ENCODE assay signal across 9 cellular contexts in genomic region chr20:41316009-41316408, GRCh38. TPM values are rescaled to one million over a fixed set of nuclear protein-coding genes. Genes with fewer than 3 reads are reported as not detected.
DNase-seq lines count a peak whose midpoint lies in the region; ATAC-seq and TF ChIP-seq lines count a peak whose summit lies in the region.
"Had no signal": no experiment of that assay in that cellular context is flagged by ENCODE, and none has a peak within 500 bp of the region (broad histone marks: within the 10 kb centered on the region; RNA-seq: fewer than 3 reads in every experiment).

No MANE protein-coding gene starts in this region.

- H3K36me3 ChIP-seq in GM23248 (ENCODE audit: low read depth): no peaks in the 10 kb centered on the region; the same call in 1 of the 2 replicates
- H3K36me3 ChIP-seq: WERI-Rb-1 had no signal

- H3K4me2 ChIP-seq in GM23248 (ENCODE audit: unreplicated experiment): peak overlapping the region; percentile 96

- TF ChIP-seq CTCF in VCaP (conservative IDR thresholded peaks at IDR 0.05): no peak

- DNase-seq in GM23248 (peak; percentile 40), fibroblast of peridontal ligament (ENCODE audit: extremely low read depth) (peak; percentile 45), skeletal muscle cell (ENCODE audit: low read depth) (no peak), left colon (no peak)
- DNase-seq in activated effector memory CD4-positive, alpha-beta T cell treated with anti-CD3 and anti-CD28 coated beads, Interleukin-2, amount 50 U/mL, for 16 hours: no peak
- no peak for DNase-seq in activated CD4-positive, alpha-beta T cell treated with anti-CD3 and anti-CD28 coated beads, Interleukin-2, amount 50 U/mL, for 4 hours
- DNase-seq: WERI-Rb-1 had no signal

- H2AFZ ChIP-seq in GM23248: peak overlapping the region; percentile 68

- peak overlapping the region; percentile 91 for H3K9ac ChIP-seq in GM23248

- H3K4me3 ChIP-seq in GM23248 (peak overlapping the region; percentile 84), skeletal muscle cell (ENCODE audit: low read depth, low read length) (peak overlapping the region; percentile 72)

- H3K79me2 ChIP-seq in GM23248 (ENCODE audit: insufficient read depth): peaks cover 58% of the 10 kb centered on the region

- H3F3A ChIP-seq in GM23248 (ENCODE audit: insufficient read depth): peaks cover 38% of the 10 kb centered on the region

- H3K27me3 ChIP-seq in GM23248 (replicated peaks; ENCODE audit: insufficient read depth): no peaks in the 10 kb centered on the region

- H3K4me1 ChIP-seq in GM23248 (ENCODE audit: insufficient read depth): peaks cover 28% of the 10 kb centered on the region

- peak overlapping the region; percentile 95 for H3K27ac ChIP-seq in GM23248
- H3K27ac ChIP-seq in VCaP: peak overlapping the region; percentile 85

- H3K9me2 ChIP-seq in GM23248 (ENCODE audit: insufficient read depth): 0 out of 2 replicates have a peak, but pooled peaks cover 5% of the 10 kb centered on the region

- ATAC-seq in HG03097 (IDR thresholded peaks at IDR 0.05; ENCODE audit: low FRiP score, unreplicated experiment) (no peak), left colon (no peak)

- intact Hi-C loops in left colon (cut with DNase I, micrococcal nuclease): no loop called here

- in situ Hi-C loops in GM23248 (cut with MboI): no loop called here

- no peaks in the 10 kb centered on the region for H3K9me3 ChIP-seq in GM23248 (ENCODE audit: low read depth)

- 6 to 9% methylated on average over 6 of the region's 6 CpGs for WGBS in GM23248 (ENCODE audit: low coverage in 1 of 2, low lambda C conversion rate in 2 of 2, missing lambda C conversion rate in 2 of 2), 2 experiments

- no peaks in the 10 kb centered on the region for H4K20me1 ChIP-seq in GM23248 (ENCODE audit: insufficient read depth)

RNA-seq across cellular contexts. Expression of gene ZHX3, which starts 1.5 kb away (rescaled TPM):
- 37.3 and 38.5 TPM in 2 replicates for total RNA-seq in GM23248 (2014; rRNA removed; shearing (Covaris generic))
- polyA plus RNA-seq in GM23248 (2016; fragmentation: Nextera tagmentation; extraction: Ambion mirVana): 9.8 and 11.5 TPM in 2 replicates
- total RNA-seq in left colon: 10 to 100 TPM; 31.7 to 35.3 TPM

RNA-seq across cellular contexts. Expression of gene LPIN3, which starts 24.6 kb away (rescaled TPM):
- total RNA-seq in GM23248 (2014; rRNA removed; shearing (Covaris generic)): 11.1 and 11.5 TPM in 2 replicates
- polyA plus RNA-seq in GM23248 (2016; fragmentation: Nextera tagmentation; extraction: Ambion mirVana): 13.0 and 14.5 TPM in 2 replicates
- total RNA-seq in left colon: 10 to 100 TPM; 45.5 to 57.0 TPM

RNA-seq across cellular contexts. Expression of gene EMILIN3, which starts 50.6 kb away (rescaled TPM):
- total RNA-seq in GM23248 (2014; rRNA removed; shearing (Covaris generic)): 0.13 TPM in 1 of 2 replicates, not detected in the other
- polyA plus RNA-seq in GM23248 (2016; fragmentation: Nextera tagmentation; extraction: Ambion mirVana): 0.11 TPM in 1 of 2 replicates, not detected in the other
- under 1 TPM in 1 of 2 donors, not detected in 1; 0.47 TPM for total RNA-seq in left colon

Comparison
In these comparisons a context has a peak if more than half of its experiments do, and no peak if none do; other contexts are left out.
1. DNase-seq: peak in GM23248 (single experiment) and fibroblast of peridontal ligament (single experiment); none in skeletal muscle cell (single experiment), activated effector memory CD4-positive, alpha-beta T cell treated with anti-CD3 and anti-CD28 coated beads, Interleukin-2, amount 50 U/mL, for 16 hours (single experiment), left colon (0 of 2) and activated CD4-positive, alpha-beta T cell treated with anti-CD3 and anti-CD28 coated beads, Interleukin-2, amount 50 U/mL, for 4 hours (0 of 2).